In the genomic region with DNA sequence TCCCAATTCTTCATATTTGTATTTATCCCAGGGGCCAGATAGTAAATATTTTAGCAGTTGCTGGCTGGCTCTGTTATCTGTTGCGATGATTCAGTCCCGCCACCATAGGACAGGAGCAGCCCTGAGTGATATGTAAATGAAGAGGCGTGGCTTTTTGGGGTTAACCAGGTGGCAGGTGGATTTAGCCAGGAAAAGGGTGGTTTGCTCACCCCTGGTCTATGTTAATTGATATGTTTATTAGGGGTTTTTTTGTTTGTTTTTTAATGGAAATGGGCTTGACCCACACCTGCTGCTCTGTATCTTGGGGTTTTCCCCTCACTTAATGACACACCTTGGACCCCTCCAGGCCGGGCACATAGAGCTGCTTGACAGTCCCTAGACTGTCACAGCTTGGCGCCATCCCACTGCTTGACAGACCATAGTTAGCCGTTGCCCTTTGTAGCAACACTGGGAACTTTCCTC, we compare ENCODE assay signal across 12 cellular contexts.
DNase-seq lines count a peak whose midpoint lies in the region; ATAC-seq and TF ChIP-seq lines count a peak whose summit lies in the region.
"Had no signal": no experiment of that assay in that cellular context is flagged by ENCODE, and none has a peak within 500 bp of the region (broad histone marks: within the 10 kb centered on the region; RNA-seq: fewer than 3 reads in every experiment).

No MANE protein-coding gene starts in this region.

- peaks cover 46% of the 10 kb centered on the region for H3K36me3 Mint-ChIP-seq in activated naive CD4-positive, alpha-beta T cell treated with anti-CD3 and anti-CD28 coated beads for 36 hours (ENCODE audit: low read depth)
- H3K36me3 Mint-ChIP-seq in activated CD4-positive, alpha-beta T cell treated with anti-CD3 and anti-CD28 coated beads, Interleukin-2, amount 10 ng/mL, durations not matched to agents 7 days and 5 days (ENCODE audit: low read depth) = peaks cover 75% of the 10 kb centered on the region

- CTCF ChIA-PET in activated naive CD4-positive, alpha-beta T cell treated with anti-CD3 and anti-CD28 coated beads for 36 hours (lab: Charles Lee) = interaction anchor here (0.6 to 14.9 kb wide), 4 partner anchors 10 to 85 kb away, joined by 3 to 134 read pairs (median 3); no protein-coding TSS in a partner anchor
- CTCF ChIA-PET in activated CD4-positive, alpha-beta T cell treated with anti-CD3 and anti-CD28 coated beads, Interleukin-2, amount 10 ng/mL, durations not matched to agents 7 days and 5 days (lab: Charles Lee) = interaction anchor here (1.0 to 8.3 kb wide), 5 partner anchors 11 to 86 kb away, joined by 3 to 78 read pairs (median 5); no protein-coding TSS in a partner anchor

- H3K27ac Mint-ChIP-seq in activated naive CD4-positive, alpha-beta T cell treated with anti-CD3 and anti-CD28 coated beads for 36 hours = peak overlapping the region; percentile 72
- peak overlapping the region; percentile 89 for H3K27ac Mint-ChIP-seq in activated CD4-positive, alpha-beta T cell treated with anti-CD3 and anti-CD28 coated beads, Interleukin-2, amount 10 ng/mL, durations not matched to agents 7 days and 5 days
- H3K27ac Mint-ChIP-seq in stimulated activated naive CD8-positive, alpha-beta T cell treated with anti-CD3 and anti-CD28 coated beads, Interleukin-15, amount 100 ng/mL, for 72 hours = peak overlapping the region in 1 of 2 donors; percentile 44
- H3K27ac Mint-ChIP-seq: nephron had no signal

- peaks cover 50% of the 10 kb centered on the region for H3K36me3 ChIP-seq in effector memory CD4-positive, alpha-beta T cell (ENCODE audit: control insufficient read depth, insufficient read depth, low read length)

- H3K27me3 Mint-ChIP-seq in activated naive CD4-positive, alpha-beta T cell treated with anti-CD3 and anti-CD28 coated beads for 36 hours (ENCODE audit: low read depth) = no peaks in the 10 kb centered on the region
- no peaks in the 10 kb centered on the region for H3K27me3 Mint-ChIP-seq in activated CD4-positive, alpha-beta T cell treated with anti-CD3 and anti-CD28 coated beads, Interleukin-2, amount 10 ng/mL, durations not matched to agents 7 days and 5 days
- H3K27me3 Mint-ChIP-seq in stimulated activated naive CD8-positive, alpha-beta T cell treated with anti-CD3 and anti-CD28 coated beads, Interleukin-15, amount 100 ng/mL, for 72 hours = no peaks in the 10 kb centered on the region

- intact Hi-C loops in activated naive CD4-positive, alpha-beta T cell treated with anti-CD3 and anti-CD28 coated beads for 36 hours (cut with micrococcal nuclease) = loop anchor here (1.0 to 2.0 kb wide), 2 partner anchors 27 to 59 kb away; no protein-coding TSS in a partner anchor

- H3K27me3 ChIP-seq in effector memory CD4-positive, alpha-beta T cell (replicated peaks; ENCODE audit: control insufficient read depth, insufficient read depth, low read length, poor library complexity, severe bottlenecking) = no peaks in the 10 kb centered on the region

- no peaks in the 10 kb centered on the region for H3K9me3 Mint-ChIP-seq in activated naive CD4-positive, alpha-beta T cell treated with anti-CD3 and anti-CD28 coated beads for 36 hours
- H3K9me3 Mint-ChIP-seq in activated CD4-positive, alpha-beta T cell treated with anti-CD3 and anti-CD28 coated beads, Interleukin-2, amount 10 ng/mL, durations not matched to agents 7 days and 5 days = no peaks in the 10 kb centered on the region
- H3K9me3 Mint-ChIP-seq in stimulated activated naive CD8-positive, alpha-beta T cell treated with anti-CD3 and anti-CD28 coated beads, Interleukin-15, amount 100 ng/mL, for 72 hours = no peaks in the 10 kb centered on the region
- H3K9me3 Mint-ChIP-seq: nephron had no signal

- DNase-seq in activated naive CD4-positive, alpha-beta T cell treated with anti-CD3 and anti-CD28 coated beads for 36 hours = peak; percentile 70
- no peak for DNase-seq in activated naive CD4-positive, alpha-beta T cell treated with anti-CD3 and anti-CD28 coated beads, Interleukin-2, amount 50 U/mL, for 16 hours
- no peak for DNase-seq in activated CD4-positive, alpha-beta T cell treated with anti-CD3 and anti-CD28 coated beads, Interleukin-2, amount 10 ng/mL, durations not matched to agents 7 days and 5 days
- DNase-seq in effector memory CD4-positive, alpha-beta T cell = peak; percentile 33 to 51 (median 39)
- DNase-seq in stimulated activated naive CD8-positive, alpha-beta T cell treated with anti-CD3 and anti-CD28 coated beads, Interleukin-15, amount 100 ng/mL, for 72 hours = no peak
- DNase-seq in omental fat pad (ENCODE audit: low spot score) (no peak), medulla oblongata (ENCODE audit: extremely low spot score) (no peak)
- DNase-seq: NCI-H1048, NCI-H774, SK-N-SH had no signal

- H3K9me3 ChIP-seq in effector memory CD4-positive, alpha-beta T cell (ENCODE audit: control insufficient read depth, low read length) = no peaks in the 10 kb centered on the region
- H3K9me3 ChIP-seq: SK-N-SH had no signal

- POLR2A ChIA-PET in activated CD4-positive, alpha-beta T cell treated with anti-CD3 and anti-CD28 coated beads, Interleukin-2, amount 10 ng/mL, durations not matched to agents 7 days and 5 days (lab: Charles Lee) = no interaction called here

- H3K4me3 Mint-ChIP-seq in activated naive CD4-positive, alpha-beta T cell treated with anti-CD3 and anti-CD28 coated beads for 36 hours = peak overlapping the region; percentile 15
- H3K4me3 Mint-ChIP-seq in activated CD4-positive, alpha-beta T cell treated with anti-CD3 and anti-CD28 coated beads, Interleukin-2, amount 10 ng/mL, durations not matched to agents 7 days and 5 days = peak overlapping the region; percentile 44
- H3K4me3 Mint-ChIP-seq in stimulated activated naive CD8-positive, alpha-beta T cell treated with anti-CD3 and anti-CD28 coated beads, Interleukin-15, amount 100 ng/mL, for 72 hours = peak overlapping the region; percentile 48 to 84
- H3K4me3 Mint-ChIP-seq: nephron had no signal

- peaks cover 61% of the 10 kb centered on the region for H3K4me1 ChIP-seq in effector memory CD4-positive, alpha-beta T cell (ENCODE audit: control insufficient read depth, insufficient read depth, low read length, poor library complexity, severe bottlenecking)

- ATAC-seq in stimulated activated naive CD8-positive, alpha-beta T cell treated with anti-CD3 and anti-CD28 coated beads, Interleukin-15, amount 100 ng/mL, for 72 hours = peak; percentile 3
- ATAC-seq in omental fat pad (ENCODE audit: low FRiP score) (no peak), HG03025 (IDR thresholded peaks at IDR 0.05; ENCODE audit: low FRiP score, unreplicated experiment) (no peak)

- no peak overlapping the region for H3K4me3 ChIP-seq in effector memory CD4-positive, alpha-beta T cell (ENCODE audit: insufficient read depth, low read depth, low read length, poor library complexity, severe bottlenecking)

- peak overlapping the region; percentile 81 for H3K27ac ChIP-seq in effector memory CD4-positive, alpha-beta T cell (ENCODE audit: insufficient read depth, low read length, poor library complexity, severe bottlenecking)

- H3K4me1 Mint-ChIP-seq in activated naive CD4-positive, alpha-beta T cell treated with anti-CD3 and anti-CD28 coated beads for 36 hours (ENCODE audit: low read depth) = peaks cover 58% of the 10 kb centered on the region
- H3K4me1 Mint-ChIP-seq in activated CD4-positive, alpha-beta T cell treated with anti-CD3 and anti-CD28 coated beads, Interleukin-2, amount 10 ng/mL, durations not matched to agents 7 days and 5 days = peaks cover 81% of the 10 kb centered on the region
- H3K4me1 Mint-ChIP-seq in stimulated activated naive CD8-positive, alpha-beta T cell treated with anti-CD3 and anti-CD28 coated beads, Interleukin-15, amount 100 ng/mL, for 72 hours = peaks cover 92% of the 10 kb centered on the region
- H3K4me1 Mint-ChIP-seq: nephron had no signal

- TF ChIP-seq CTCF in omental fat pad (IDR thresholded peaks at IDR 0.05) = no peak

Comparison
In these comparisons a context has a peak if more than half of its experiments do, and no peak if none do; other contexts are left out.
1. DNase-seq: peak in activated naive CD4-positive, alpha-beta T cell treated with anti-CD3 and anti-CD28 coated beads for 36 hours (single experiment) and effector memory CD4-positive, alpha-beta T cell (3 of 3); none in activated naive CD4-positive, alpha-beta T cell treated with anti-CD3 and anti-CD28 coated beads, Interleukin-2, amount 50 U/mL, for 16 hours (single experiment), activated CD4-positive, alpha-beta T cell treated with anti-CD3 and anti-CD28 coated beads, Interleukin-2, amount 10 ng/mL, durations not matched to agents 7 days and 5 days (single experiment), stimulated activated naive CD8-positive, alpha-beta T cell treated with anti-CD3 and anti-CD28 coated beads, Interleukin-15, amount 100 ng/mL, for 72 hours (0 of 2), omental fat pad (single experiment) and medulla oblongata (single experiment).
2. H3K4me3 Mint-ChIP-seq: peak in every context shown above with its lines; median percentile 66 in stimulated activated naive CD8-positive, alpha-beta T cell treated with anti-CD3 and anti-CD28 coated beads, Interleukin-15, amount 100 ng/mL, for 72 hours; 44 in activated CD4-positive, alpha-beta T cell treated with anti-CD3 and anti-CD28 coated beads, Interleukin-2, amount 10 ng/mL, durations not matched to agents 7 days and 5 days; 15 in activated naive CD4-positive, alpha-beta T cell treated with anti-CD3 and anti-CD28 coated beads for 36 hours.